19 cellular contexts compared by ENCODE assay signal in genomic region chr11:19597876-19598275, GRCh38.
A peak's percentile ranks its signal among the peaks of the same experiment; 100 is the strongest.
DNase-seq lines count a peak whose midpoint lies in the region; ATAC-seq, FAIRE-seq and TF ChIP-seq lines count a peak whose summit lies in the region.
"Had no signal": no experiment of that assay in that cellular context is flagged by ENCODE, and none has a peak within 500 bp of the region (broad histone marks: within the 10 kb centered on the region; RNA-seq: fewer than 3 reads in every experiment).

No MANE protein-coding gene starts in this region.

- FAIRE-seq in H1 (lab: Jason Lieb, UNC), result no peak
- FAIRE-seq: endometrium, G401.6, GM12892, islet of Langerhans, pancreas had no signal

- CTCF ChIA-PET in H1 (lab: Charles Lee; ENCODE audit: partially characterized antibody), result interaction anchor here (0.7 to 1.1 kb wide), 4 partner anchors 25 to 403 kb away, joined by 3 to 4 read pairs (median 3); no protein-coding TSS in a partner anchor

- no peaks in the 10 kb centered on the region for H3K9me3 Mint-ChIP-seq in osteocyte (ENCODE audit: unreplicated experiment)
- peaks cover 2% of the 10 kb centered on the region for H3K9me3 Mint-ChIP-seq in stimulated activated memory B cell treated with anti-CD40 and anti-IgM and Interleukin-4, amounts not matched to agents 10 μg/mL and 1 μg/mL and 100 μg/mL, for 72 hours

- H3K27me3 ChIP-seq in MG63, result no peaks in the 10 kb centered on the region
- H3K27me3 ChIP-seq in H1 (replicated peaks in 1 of 4; ENCODE audit: control insufficient read depth in 3 of 4, extremely low read depth in 1 of 4, insufficient read depth in 3 of 4, low read length in 3 of 4), result no peaks in the 10 kb centered on the region
- H3K27me3 ChIP-seq: pancreas, suprapubic skin had no signal

- no peak overlapping the region for H3K18ac ChIP-seq in H1 (ENCODE audit: extremely low read depth, low read length)

- H3K79me2 ChIP-seq in H1 (ENCODE audit: control insufficient read depth in 1 of 2, insufficient read depth in 2 of 2, low read length in 2 of 2), result no peaks in the 10 kb centered on the region

- H3K4ac ChIP-seq in H1 (replicated peaks; ENCODE audit: insufficient read length, low read depth, low read length), result no peak overlapping the region

- no peak overlapping the region for H3K4me2 ChIP-seq in H1 (ENCODE audit: insufficient read depth in 1 of 2, low read depth in 2 of 2, low read length in 2 of 2)

- no peak overlapping the region for H3K23ac ChIP-seq in H1 (ENCODE audit: insufficient read length)

- no peak overlapping the region for H2BK15ac ChIP-seq in H1 (ENCODE audit: low read length)

- no peak for ATAC-seq in HG02798 (IDR thresholded peaks at IDR 0.05; ENCODE audit: poor library complexity, unreplicated experiment)
- no peak for ATAC-seq in stimulated activated memory B cell treated with anti-CD40 and anti-IgM and Interleukin-4, amounts not matched to agents 10 μg/mL and 1 μg/mL and 100 μg/mL, for 72 hours

- H4K20me1 ChIP-seq in H1 (replicated peaks in 1 of 2; ENCODE audit: control insufficient read depth in 1 of 2, insufficient read depth in 2 of 2, low read length in 2 of 2), result no peaks in the 10 kb centered on the region

- WGBS in H1 (ENCODE audit: extremely low coverage in 1 of 2, insufficient coverage in 1 of 2, insufficient read length in 1 of 2, insufficient replicate concordance in 2 of 2, low coverage in 1 of 2, low lambda C conversion rate in 2 of 2, missing lambda C conversion rate in 1 of 2), 2 experiments, result 92% methylated on average over 4 of the region's 5 CpGs; no CpG with 5 or more reads in 1 of the 2 experiments

- peaks cover 66% of the 10 kb centered on the region for H3K4me1 Mint-ChIP-seq in osteocyte (ENCODE audit: unreplicated experiment)
- H3K4me1 Mint-ChIP-seq in stimulated activated memory B cell treated with anti-CD40 and anti-IgM and Interleukin-4, amounts not matched to agents 10 μg/mL and 1 μg/mL and 100 μg/mL, for 72 hours, result no peaks in the 10 kb centered on the region

- peak; percentile 76 for DNase-seq in ACHN
- DNase-seq in MG63, result peak; percentile 55
- DNase-seq in H1 (ENCODE audit: low read depth in 1 of 2, low spot score in 2 of 2), result no peak
- peak; percentile 84 for DNase-seq in osteocyte (ENCODE audit: extremely low spot score, unreplicated experiment)
- DNase-seq in pons (ENCODE audit: low spot score), result no peak
- DNase-seq in GM13976 (ENCODE audit: low spot score), result no peak
- DNase-seq: activated CD4-positive, alpha-beta T cell treated with anti-CD3 and anti-CD28 coated beads for 48 hours; NCI-H1105; NCI-H82; RPMI8226 had no signal

- H3K4me1 ChIP-seq in H1 (replicated peaks in 1 of 4; ENCODE audit: control insufficient read depth in 3 of 4, insufficient read depth in 4 of 4, low read length in 3 of 4), result peaks cover 0 to 7% (median 2%) of the 10 kb centered on the region in 4 experiments; a peak in 3 of 7 replicates
- H3K4me1 ChIP-seq: pancreas had no signal

- TF ChIP-seq POLR2A in H1 (IDR thresholded peaks at IDR 0.05; ENCODE audit: control extremely low read depth in 1 of 2, low read depth in 2 of 2, low read length in 2 of 2), result no peak

- no peak overlapping the region for H3K56ac ChIP-seq in H1 (replicated peaks; ENCODE audit: insufficient read length, low read depth, low read length)

- H3K36me3 ChIP-seq in MG63 (no peaks in the 10 kb centered on the region), H1 (ENCODE audit: control insufficient read depth in 2 of 4, insufficient read depth in 4 of 4, low read length in 3 of 4) (no peaks in the 10 kb centered on the region)
- H3K36me3 ChIP-seq: pancreas, suprapubic skin had no signal

- TF ChIP-seq CTCF in H1 (IDR thresholded peaks at IDR 0.05; ENCODE audit: control extremely low read depth in 1 of 3, insufficient read depth in 1 of 3, low read depth in 1 of 3, low read length in 3 of 3) (no peak), osteocyte (IDR thresholded peaks at IDR 0.05) (no peak), GM13976 (IDR thresholded peaks at IDR 0.05; ENCODE audit: borderline replicate concordance, control extremely low read depth, extremely low read depth, insufficient read depth, missing control alignments) (no peak)

- no peak overlapping the region for H2BK5ac ChIP-seq in H1 (ENCODE audit: low read depth, low read length)

- no peak overlapping the region for H3K14ac ChIP-seq in H1 (ENCODE audit: insufficient read length)

- no peak overlapping the region for H2BK120ac ChIP-seq in H1 (replicated peaks; ENCODE audit: low read depth, low read length)

- H4K8ac ChIP-seq in H1 (ENCODE audit: extremely low read depth, insufficient read depth, low read length), result no peak overlapping the region

- no peak overlapping the region for H4K5ac ChIP-seq in H1 (ENCODE audit: insufficient read length, low read depth, low read length)

- H3K23me2 ChIP-seq in H1 (ENCODE audit: low read depth, low read length), result no peaks in the 10 kb centered on the region; the same call in 1 of the 2 replicates

- peak overlapping the region; percentile 18; the same call in 1 of the 2 replicates for H3K4me3 ChIP-seq in MG63
- no peak overlapping the region for H3K4me3 ChIP-seq in H1 (ENCODE audit: extremely low read depth in 1 of 4, insufficient read depth in 2 of 4, low read depth in 3 of 4, low read length in 4 of 4)
- H3K4me3 ChIP-seq: pancreas, suprapubic skin had no signal

- H2BK12ac ChIP-seq in H1 (ENCODE audit: low read depth, low read length), result no peak overlapping the region

- no peak overlapping the region for H4K91ac ChIP-seq in H1 (replicated peaks; ENCODE audit: insufficient read length, low read length)

- H3K79me1 ChIP-seq in H1 (ENCODE audit: low read depth, low read length), result no peaks in the 10 kb centered on the region

- H3K36me3 Mint-ChIP-seq in osteocyte (ENCODE audit: unreplicated experiment), result no peaks in the 10 kb centered on the region
- no peaks in the 10 kb centered on the region for H3K36me3 Mint-ChIP-seq in stimulated activated memory B cell treated with anti-CD40 and anti-IgM and Interleukin-4, amounts not matched to agents 10 μg/mL and 1 μg/mL and 100 μg/mL, for 72 hours
- H3K36me3 Mint-ChIP-seq: activated naive CD8-positive, alpha-beta T cell had no signal

- H3K9ac ChIP-seq in H1 (replicated peaks in 1 of 4; ENCODE audit: extremely low read depth in 1 of 4, low read depth in 3 of 4, low read length in 3 of 4), result no peak overlapping the region

- H2AFZ ChIP-seq in H1 (ENCODE audit: low read length), result 0 out of 2 replicates have a peak overlapping the region, but pooled peaks have one; percentile 1

- H3K27ac ChIP-seq in H1 (ENCODE audit: low read depth, low read length), result no peak overlapping the region
- H3K27ac ChIP-seq: pancreas, suprapubic skin had no signal

- peak overlapping the region; percentile 99 for H3K27ac Mint-ChIP-seq in osteocyte (ENCODE audit: unreplicated experiment)
- no peak overlapping the region for H3K27ac Mint-ChIP-seq in stimulated activated memory B cell treated with anti-CD40 and anti-IgM and Interleukin-4, amounts not matched to agents 10 μg/mL and 1 μg/mL and 100 μg/mL, for 72 hours
- H3K27ac Mint-ChIP-seq: activated naive CD8-positive, alpha-beta T cell had no signal

- no peak for TF ChIP-seq RAD21 in H1 (IDR thresholded peaks at IDR 0.05 in 1 of 2, conservative IDR thresholded peaks at IDR 0.05 in 1 of 2; ENCODE audit: low read depth in 2 of 2, low read length in 2 of 2)

- TF ChIP-seq EP300 in H1 (IDR thresholded peaks at IDR 0.05; ENCODE audit: borderline replicate concordance in 1 of 2, low read depth in 2 of 2, low read length in 2 of 2), result no peak

- no peak overlapping the region for H2BK20ac ChIP-seq in H1 (ENCODE audit: low read length)

- POLR2A ChIA-PET in H1 (lab: Charles Lee; ENCODE audit: partially characterized antibody), result no interaction called here

- H2AK5ac ChIP-seq in H1 (ENCODE audit: low read depth, low read length), result no peak overlapping the region

- no peaks in the 10 kb centered on the region for H3K27me3 Mint-ChIP-seq in osteocyte (ENCODE audit: unreplicated experiment)
- peaks cover 7% of the 10 kb centered on the region for H3K27me3 Mint-ChIP-seq in stimulated activated memory B cell treated with anti-CD40 and anti-IgM and Interleukin-4, amounts not matched to agents 10 μg/mL and 1 μg/mL and 100 μg/mL, for 72 hours

- no peaks in the 10 kb centered on the region for H3K9me3 ChIP-seq in MG63
- H3K9me3 ChIP-seq in H1 (ENCODE audit: insufficient read depth in 2 of 2, low read depth in 1 of 2, low read length in 1 of 2), result no peaks in the 10 kb centered on the region
- H3K9me3 ChIP-seq: pancreas, suprapubic skin had no signal

- H3K4me3 Mint-ChIP-seq in osteocyte (ENCODE audit: unreplicated experiment), result peak overlapping the region; percentile 20
- no peak overlapping the region for H3K4me3 Mint-ChIP-seq in stimulated activated memory B cell treated with anti-CD40 and anti-IgM and Interleukin-4, amounts not matched to agents 10 μg/mL and 1 μg/mL and 100 μg/mL, for 72 hours
- H3K4me3 Mint-ChIP-seq: activated naive CD8-positive, alpha-beta T cell had no signal

- in situ Hi-C loops in ACHN (cut with HindIII; ENCODE audit: low pct_ligation_motif_present, low pct_unique_long_range_greater_than_20kb, low sequenced_read_pairs) (no loop called here), GM13976 (cut with MboI; ENCODE audit: low sequenced_read_pairs, unreplicated experiment) (no loop called here)

TF ChIP-seq in H1, 55 proteins besides CTCF, POLR2A, EP300 and RAD21 (continues in another document):
- TF ChIP-seq CREB1 (IDR thresholded peaks at IDR 0.05), result no peak
- TF ChIP-seq EZH2 (IDR thresholded peaks at IDR 0.05; ENCODE audit: low read depth, low read length, severe bottlenecking), result no peak
- no peak for TF ChIP-seq RFX5 (IDR thresholded peaks at IDR 0.05; ENCODE audit: borderline replicate concordance, low read depth, low read length)
- TF ChIP-seq YY1 (IDR thresholded peaks at IDR 0.05; ENCODE audit: low read depth, low read length), result no peak
- TF ChIP-seq NANOG (IDR thresholded peaks at IDR 0.05; ENCODE audit: insufficient read depth, low read depth, low read length, poor library complexity, severe bottlenecking), result no peak
- TF ChIP-seq RBBP5 (IDR thresholded peaks at IDR 0.05; ENCODE audit: borderline replicate concordance, low read depth, low read length), result no peak
- no peak for TF ChIP-seq SRF (IDR thresholded peaks at IDR 0.05; ENCODE audit: low read depth, low read length)
- no peak for TF ChIP-seq USF2 (IDR thresholded peaks at IDR 0.05; ENCODE audit: low read length)
- no peak for TF ChIP-seq CHD1 (IDR thresholded peaks at IDR 0.05; ENCODE audit: low read depth, low read length)
- TF ChIP-seq CBX8 (IDR thresholded peaks at IDR 0.05; ENCODE audit: borderline replicate concordance, low read depth, low read length), result no peak

Comparison
In these comparisons a context has a peak if more than half of its experiments do, and no peak if none do; other contexts are left out.
1. DNase-seq: peak in ACHN (single experiment), MG63 (single experiment) and osteocyte (single experiment); none in H1 (0 of 2), pons (single experiment) and GM13976 (single experiment).